ENCODE assay signal across 35 cellular contexts in genomic region chr1:223669003-223669402, GRCh38. TPM values are rescaled to one million over a fixed set of nuclear protein-coding genes. Genes with fewer than 3 reads are reported as not detected.
"Had no signal": no experiment of that assay in that cellular context is flagged by ENCODE, and none has a peak within 500 bp of the region (broad histone marks: within the 10 kb centered on the region; RNA-seq: fewer than 3 reads in every experiment).

No MANE protein-coding gene starts in this region.

- H2AFZ ChIP-seq: hepatocyte had no signal

- H3K27ac ChIP-seq: brain microvascular endothelial cell, epithelial cell of prostate, esophagus squamous epithelium, gastroesophageal sphincter, heart right ventricle, hepatocyte, WERI-Rb-1 had no signal

- ATAC-seq: activated CD4-positive, CD25-positive, alpha-beta regulatory T cell treated with anti-CD3 and anti-CD28 coated beads, Interleukin-2, amount 50 U/mL, for 24 hours; activated CD8-positive, alpha-beta T cell treated with anti-CD3 and anti-CD28 coated beads for 36 hours; activated T-cell treated with anti-CD3 and anti-CD28 coated beads, Interleukin-2, amount 50 U/mL, for 4 hours; activated T-helper 17 cell treated with anti-CD3 and anti-CD28 coated beads, Interleukin-2, amount 50 U/mL, for 72 hours; gastroesophageal sphincter; heart right ventricle had no signal

- H3K9me3 Mint-ChIP-seq: activated CD8-positive, alpha-beta T cell treated with anti-CD3 and anti-CD28 coated beads for 36 hours; activated T-cell treated with anti-CD3 and anti-CD28 coated beads, Interleukin-2, amount 50 U/mL, for 4 hours; activated T-helper 17 cell treated with anti-CD3 and anti-CD28 coated beads, Interleukin-2, amount 50 U/mL, for 72 hours; central memory CD8-positive, alpha-beta T cell; T-helper 2 cell treated with Interferon-gamma antibody and Interleukin-4, amounts not matched to agents 5 μg/mL and 100 μg/mL, for 36 hours had no signal

- H3K4me3 ChIP-seq: esophagus squamous epithelium, gastroesophageal sphincter, heart right ventricle, hepatocyte had no signal

- H3K27ac Mint-ChIP-seq: activated B cell treated with CpG ODN at 0.5 μM for 24 hours; activated CD8-positive, alpha-beta T cell treated with anti-CD3 and anti-CD28 coated beads for 36 hours; activated naive CD8-positive, alpha-beta T cell; activated T-helper 17 cell treated with anti-CD3 and anti-CD28 coated beads, Interleukin-2, amount 50 U/mL, for 72 hours; T-helper 2 cell treated with Interferon-gamma antibody and Interleukin-4, amounts not matched to agents 5 μg/mL and 100 μg/mL, for 36 hours had no signal

- H3K4me3 Mint-ChIP-seq: activated B cell treated with CpG ODN at 0.5 μM for 24 hours; activated CD8-positive, alpha-beta T cell treated with anti-CD3 and anti-CD28 coated beads for 36 hours; activated naive CD8-positive, alpha-beta T cell; activated T-cell treated with anti-CD3 and anti-CD28 coated beads, Interleukin-2, amount 50 U/mL, for 4 hours; activated T-helper 17 cell treated with anti-CD3 and anti-CD28 coated beads, Interleukin-2, amount 50 U/mL, for 72 hours; central memory CD8-positive, alpha-beta T cell; T-helper 2 cell treated with Interferon-gamma antibody and Interleukin-4, amounts not matched to agents 5 μg/mL and 100 μg/mL, for 36 hours had no signal

- DNase-seq: activated B cell treated with CpG ODN at 0.5 μM for 24 hours; activated CD4-positive, alpha-beta T cell treated with anti-CD3 and anti-CD28 coated beads for 48 hours; activated CD4-positive, alpha-beta T cell treated with anti-CD3 and anti-CD28 coated beads, Interleukin-2, amount 50 U/mL, for 1 hour; activated CD4-positive, alpha-beta T cell treated with anti-CD3 and anti-CD28 coated beads, Interleukin-2, amount 50 U/mL, for 48 hours; activated CD8-positive, alpha-beta memory T cell treated with anti-CD3 and anti-CD28 coated beads for 24 hours; activated CD8-positive, alpha-beta T cell treated with anti-CD3 and anti-CD28 coated beads for 36 hours; activated effector memory CD4-positive, alpha-beta T cell treated with Interleukin-2 at 50 U/mL for 16 hours; activated gamma-delta T cell treated with Interleukin-2 at 50 U/mL for 16 hours; activated naive CD4-positive, alpha-beta T cell treated with anti-CD3 and anti-CD28 coated beads, Interleukin-2, amount 50 U/mL, for 16 hours; activated naive CD4-positive, alpha-beta T cell treated with Interleukin-2 at 50 U/mL for 16 hours; activated T-cell treated with anti-CD3 and anti-CD28 coated beads, Interleukin-2, amount 50 U/mL, for 4 hours; amniotic stem cell; brain microvascular endothelial cell; effector CD8-positive, alpha-beta T cell; esophagus squamous epithelium; foreskin melanocyte; heart right ventricle; T1000; WERI-Rb-1 had no signal

- H3K4me1 Mint-ChIP-seq: activated B cell treated with CpG ODN at 0.5 μM for 24 hours; activated T-helper 17 cell treated with anti-CD3 and anti-CD28 coated beads, Interleukin-2, amount 50 U/mL, for 72 hours; central memory CD8-positive, alpha-beta T cell had no signal

- H3K4me1 ChIP-seq: gastroesophageal sphincter, heart right ventricle had no signal

- H3K27me3 ChIP-seq: brain microvascular endothelial cell, esophagus squamous epithelium, gastroesophageal sphincter, hepatocyte had no signal

- H3K4me2 ChIP-seq: hepatocyte had no signal

- H3K27me3 Mint-ChIP-seq: activated CD8-positive, alpha-beta T cell treated with anti-CD3 and anti-CD28 coated beads for 36 hours; activated naive CD8-positive, alpha-beta T cell; activated T-helper 17 cell treated with anti-CD3 and anti-CD28 coated beads, Interleukin-2, amount 50 U/mL, for 72 hours; central memory CD8-positive, alpha-beta T cell had no signal

- H3K79me2 ChIP-seq: hepatocyte had no signal

- H3K36me3 ChIP-seq: brain microvascular endothelial cell, esophagus squamous epithelium, gastroesophageal sphincter, heart right ventricle, WERI-Rb-1 had no signal

RNA-seq across cellular contexts. Expression of gene CAPN8, which starts 3.5 kb away (rescaled TPM):
- total RNA-seq: activated B cell treated with CpG ODN at 0.5 μM for 24 hours; activated CD8-positive, alpha-beta T cell treated with anti-CD3 and anti-CD28 coated beads for 36 hours; activated T-cell treated with anti-CD3 and anti-CD28 coated beads, Interleukin-2, amount 50 U/mL, for 4 hours; activated T-helper 17 cell treated with anti-CD3 and anti-CD28 coated beads, Interleukin-2, amount 50 U/mL, for 72 hours; astrocyte; cardiac septum; chondrocyte; dermis microvascular lymphatic vessel endothelial cell; endothelial cell of umbilical vein; fibroblast of lung; fibroblast of villous mesenchyme; glomerular endothelial cell; heart right ventricle had no signal
- polyA plus RNA-seq: endothelial cell of umbilical vein, fibroblast of lung had no signal
